In the genomic region with DNA sequence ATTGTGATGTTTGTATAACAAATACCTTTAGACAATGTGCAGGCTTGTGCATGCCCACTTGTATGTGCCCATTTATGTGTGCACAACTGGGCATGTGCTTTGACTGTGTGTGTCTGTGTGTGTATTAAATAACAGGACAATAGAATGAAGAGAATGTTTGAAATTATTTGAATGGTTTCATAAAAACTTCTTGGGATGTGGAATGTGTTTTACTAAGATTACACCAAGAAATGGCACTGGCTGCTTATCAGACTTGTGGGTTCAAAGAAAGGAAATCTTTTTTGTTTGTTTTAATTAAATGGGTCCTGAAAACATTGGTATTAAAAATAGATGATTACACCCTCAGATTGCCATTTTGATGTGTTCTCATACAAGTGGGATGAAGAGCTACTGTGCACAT, we compare ENCODE assay signal across 20 cellular contexts.
DNase-seq lines count a peak whose midpoint lies in the region; ATAC-seq, FAIRE-seq and TF ChIP-seq lines count a peak whose summit lies in the region.
"Had no signal": no experiment of that assay in that cellular context is flagged by ENCODE, and none has a peak within 500 bp of the region (broad histone marks: within the 10 kb centered on the region; RNA-seq: fewer than 3 reads in every experiment).

No MANE protein-coding gene starts in this region.

- no peak for FAIRE-seq in HepG2 (lab: Jason Lieb, UNC)
- no peak for FAIRE-seq in kidney (lab: Jason Lieb, UNC)
- FAIRE-seq: GM12878 had no signal

- peak overlapping the region; percentile 21 to 35 for H3K27ac ChIP-seq in tibial artery
- H3K27ac ChIP-seq in HepG2 (ENCODE audit: extremely low read length, insufficient read depth, low read length), result no peak overlapping the region
- no peak overlapping the region for H3K27ac ChIP-seq in kidney (ENCODE audit: low read depth in 2 of 2, low read length in 2 of 2)
- H3K27ac ChIP-seq: Peyer's patch, SJCRH30 had no signal

- intact Hi-C loops in tibial artery (cut with DNase I; ENCODE audit: low total_unique reads) (no loop called here), HepG2 (cut with micrococcal nuclease; ENCODE audit: unreplicated experiment) (no loop called here), kidney (cut with DNase I) (no loop called here)

- TF ChIP-seq CTCF in Loucy (conservative IDR thresholded peaks at IDR 0.05; ENCODE audit: low read length), result no peak
- no peak for TF ChIP-seq CTCF in tibial artery (IDR thresholded peaks at IDR 0.05)
- TF ChIP-seq CTCF in HepG2 (CRISPR knock-in tag; IDR thresholded peaks at IDR 0.05), result no peak
- no peak for TF ChIP-seq CTCF in kidney (IDR thresholded peaks at IDR 0.05; ENCODE audit: borderline replicate concordance, extremely low read depth, insufficient read depth)

- no peak for TF ChIP-seq POLR2A in HepG2 (IDR thresholded peaks at IDR 0.05; ENCODE audit: insufficient read depth in 1 of 2, low read depth in 2 of 2, low read length in 2 of 2)

- H2AFZ ChIP-seq in Loucy (ENCODE audit: low read length) (peak overlapping the region; percentile 4; the same call in 1 of the 2 replicates), HepG2 (ENCODE audit: low read length) (no peak overlapping the region)

- no peaks in the 10 kb centered on the region for H3F3A ChIP-seq in Loucy (ENCODE audit: low read depth)

- BruUV-seq in HepG2 (replicated peaks; lab: Mats Ljungman, UMichigan), result no TSS peak

- no peaks in the 10 kb centered on the region for H3K9me3 ChIP-seq in Loucy (ENCODE audit: insufficient read depth, low read depth, low read length)
- H3K9me3 ChIP-seq in tibial artery, result no peaks in the 10 kb centered on the region
- no peaks in the 10 kb centered on the region for H3K9me3 ChIP-seq in HepG2 (ENCODE audit: low read length)
- no peaks in the 10 kb centered on the region for H3K9me3 ChIP-seq in kidney (ENCODE audit: control insufficient read depth in 1 of 2, low read length in 2 of 2)
- H3K9me3 ChIP-seq: Peyer's patch, SJCRH30 had no signal

- H3K36me3 ChIP-seq in Loucy (ENCODE audit: insufficient read depth, low read length) (no peaks in the 10 kb centered on the region), tibial artery (no peaks in the 10 kb centered on the region), HepG2 (replicated peaks in 1 of 2; ENCODE audit: control insufficient read depth in 1 of 2, insufficient read depth in 2 of 2, low read length in 2 of 2) (no peaks in the 10 kb centered on the region), kidney (ENCODE audit: control insufficient read depth in 1 of 2, insufficient read depth in 2 of 2, low read length in 2 of 2) (no peaks in the 10 kb centered on the region)
- H3K36me3 ChIP-seq: Peyer's patch, SJCRH30 had no signal

- no peaks in the 10 kb centered on the region for H3K27me3 ChIP-seq in Loucy (ENCODE audit: insufficient read depth, low read length, poor library complexity, severe bottlenecking)
- H3K27me3 ChIP-seq in tibial artery, result no peaks in the 10 kb centered on the region
- H3K27me3 ChIP-seq in HepG2 (ENCODE audit: control insufficient read depth in 1 of 2, insufficient read depth in 2 of 2, low read length in 2 of 2), result peaks cover 0 to 5% of the 10 kb centered on the region in 2 experiments; a peak in 1 of 5 replicates
- H3K27me3 ChIP-seq: Peyer's patch, SJCRH30 had no signal

- TF ChIP-seq RAD21 in HepG2 (CRISPR knock-in tag; IDR thresholded peaks at IDR 0.05), result no peak

- ATAC-seq in HepG2, result no peak
- ATAC-seq: GM12878 had no signal

- CTCF ChIA-PET in HepG2 (lab: Yijun Ruan, JAX; ENCODE audit: low intra/inter-chr PET ratio, low total read pairs), result no interaction called here

- no peaks in the 10 kb centered on the region for H3K9me2 ChIP-seq in Loucy (replicated peaks; ENCODE audit: low read depth, low read length)

- no peak for TF ChIP-seq EP300 in HepG2 (IDR thresholded peaks at IDR 0.05; ENCODE audit: low read depth in 2 of 2, low read length in 2 of 2)
- TF ChIP-seq EP300 in HepG2 (CRISPR knock-in tag; IDR thresholded peaks at IDR 0.05; ENCODE audit: borderline replicate concordance), result no peak

- in situ Hi-C loops in HepG2 (cut with HindIII; ENCODE audit: extremely low pct_ligation_motif_present, low pct_unique_long_range_greater_than_20kb), result no loop called here

- POLR2A ChIA-PET in HepG2 (lab: Yijun Ruan, JAX), result no interaction called here

- H4K20me1 ChIP-seq in Loucy (ENCODE audit: insufficient read depth, low read length, poor library complexity, severe bottlenecking), result no peaks in the 10 kb centered on the region
- H4K20me1 ChIP-seq in HepG2 (ENCODE audit: insufficient read depth, low read length), result no peaks in the 10 kb centered on the region

- H3K4me1 ChIP-seq in Loucy (ENCODE audit: insufficient read depth, low read length, poor library complexity, severe bottlenecking) (peaks cover 37% of the 10 kb centered on the region), tibial artery (peaks cover 0 to 31% (median 11%) of the 10 kb centered on the region in 4 donors), HepG2 (ENCODE audit: insufficient read depth, low read length) (no peaks in the 10 kb centered on the region), kidney (ENCODE audit: control insufficient read depth in 1 of 2, insufficient read depth in 1 of 2, low read depth in 1 of 2, low read length in 2 of 2) (no peaks in the 10 kb centered on the region)
- H3K4me1 ChIP-seq: Peyer's patch had no signal

- no peaks in the 10 kb centered on the region for H3K79me2 ChIP-seq in Loucy (ENCODE audit: insufficient read depth, low read length)
- no peaks in the 10 kb centered on the region for H3K79me2 ChIP-seq in HepG2 (ENCODE audit: insufficient read depth, low read length)

- H3K9ac ChIP-seq in Loucy (ENCODE audit: low read depth, low read length, poor library complexity, severe bottlenecking) (no peak overlapping the region), HepG2 (ENCODE audit: insufficient read depth, low read depth, low read length) (no peak overlapping the region), kidney (ENCODE audit: low read length in 2 of 2) (no peak overlapping the region)

- no peak overlapping the region for H3K4me3 ChIP-seq in Loucy (ENCODE audit: low read length, poor library complexity, severe bottlenecking)
- H3K4me3 ChIP-seq in tibial artery, result no peak overlapping the region
- no peak overlapping the region for H3K4me3 ChIP-seq in HepG2 (replicated peaks in 1 of 3; ENCODE audit: insufficient read depth in 1 of 3, low read depth in 2 of 3, low read length in 3 of 3)
- H3K4me3 ChIP-seq in kidney (ENCODE audit: low read length in 2 of 2), result no peak overlapping the region
- H3K4me3 ChIP-seq: GM12878, Peyer's patch, SJCRH30 had no signal

- peak; percentile 35 for DNase-seq in astrocyte of the hippocampus (ENCODE audit: low read depth, low spot score)
- DNase-seq in iris pigment epithelial cell (ENCODE audit: low read depth), result peak; percentile 34
- DNase-seq in tibial artery, result no peak
- DNase-seq in HepG2 (ENCODE audit: low spot score), result no peak
- no peak for DNase-seq in DMS53 treated with DMSO at 0.1 percent for 48 hours (lab: John Stamatoyannopoulos, UW; ENCODE audit: unreplicated experiment)
- no peak for DNase-seq in kidney
- DNase-seq: CD4-positive, CD25-positive, alpha-beta regulatory T cell; DMS79 treated with DMSO at 0.1 percent for 48 hours; H7; KBM-7; NCI-H1105; NCI-H1694; NCI-H2081; NCI-H2171; NCI-H524 treated with DMSO at 0.1 percent for 48 hours; NCI-H82; Peyer's patch; SJCRH30 had no signal

- no peak overlapping the region for H3K4me2 ChIP-seq in Loucy (ENCODE audit: low read depth, low read length, poor library complexity, severe bottlenecking)
- no peak overlapping the region for H3K4me2 ChIP-seq in HepG2 (ENCODE audit: low read depth, low read length)

TF ChIP-seq in HepG2, 621 proteins besides CTCF, POLR2A, EP300 and RAD21 (continues in another document):
- TF ChIP-seq ZNF232 (CRISPR knock-in tag; IDR thresholded peaks at IDR 0.05; ENCODE audit: borderline replicate concordance), result no peak

Comparison
In these comparisons a context has a peak if more than half of its experiments do, and no peak if none do; other contexts are left out.
1. DNase-seq: peak in astrocyte of the hippocampus (single experiment) and iris pigment epithelial cell (single experiment); none in tibial artery (0 of 2), HepG2 (single experiment), DMS53 treated with DMSO at 0.1 percent for 48 hours (single experiment) and kidney (single experiment).
2. H3K27ac ChIP-seq: peak in tibial artery (2 of 2); none in HepG2 (single experiment) and kidney (0 of 2).